1 cellular context compared by ENCODE assay signal in the genomic region with DNA sequence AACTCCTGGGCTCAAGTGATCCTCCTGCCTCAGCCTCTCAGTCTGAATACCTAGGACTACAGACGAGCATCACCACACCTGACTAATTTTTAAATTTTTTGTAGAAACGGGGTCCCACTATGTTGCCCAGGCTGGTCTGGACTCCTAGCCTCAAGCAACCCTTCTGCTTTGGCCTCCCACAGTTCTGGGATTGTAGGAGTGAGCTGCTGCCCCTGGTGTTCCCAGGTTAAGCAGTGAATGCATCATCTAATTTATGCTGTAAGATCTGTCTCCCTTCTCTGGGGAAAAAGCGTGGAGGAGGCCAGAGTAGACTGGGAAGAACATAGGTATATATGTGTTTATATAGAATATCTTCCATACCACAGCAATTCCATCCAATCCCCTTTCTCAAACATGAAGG.
TF ChIP-seq lines count a peak whose summit lies in the region.

No MANE protein-coding gene starts in this region.

TF ChIP-seq in K562, 482 proteins besides CTCF, POLR2A, EP300 and RAD21 (continued from another document):
- TF ChIP-seq, protein P1, sequence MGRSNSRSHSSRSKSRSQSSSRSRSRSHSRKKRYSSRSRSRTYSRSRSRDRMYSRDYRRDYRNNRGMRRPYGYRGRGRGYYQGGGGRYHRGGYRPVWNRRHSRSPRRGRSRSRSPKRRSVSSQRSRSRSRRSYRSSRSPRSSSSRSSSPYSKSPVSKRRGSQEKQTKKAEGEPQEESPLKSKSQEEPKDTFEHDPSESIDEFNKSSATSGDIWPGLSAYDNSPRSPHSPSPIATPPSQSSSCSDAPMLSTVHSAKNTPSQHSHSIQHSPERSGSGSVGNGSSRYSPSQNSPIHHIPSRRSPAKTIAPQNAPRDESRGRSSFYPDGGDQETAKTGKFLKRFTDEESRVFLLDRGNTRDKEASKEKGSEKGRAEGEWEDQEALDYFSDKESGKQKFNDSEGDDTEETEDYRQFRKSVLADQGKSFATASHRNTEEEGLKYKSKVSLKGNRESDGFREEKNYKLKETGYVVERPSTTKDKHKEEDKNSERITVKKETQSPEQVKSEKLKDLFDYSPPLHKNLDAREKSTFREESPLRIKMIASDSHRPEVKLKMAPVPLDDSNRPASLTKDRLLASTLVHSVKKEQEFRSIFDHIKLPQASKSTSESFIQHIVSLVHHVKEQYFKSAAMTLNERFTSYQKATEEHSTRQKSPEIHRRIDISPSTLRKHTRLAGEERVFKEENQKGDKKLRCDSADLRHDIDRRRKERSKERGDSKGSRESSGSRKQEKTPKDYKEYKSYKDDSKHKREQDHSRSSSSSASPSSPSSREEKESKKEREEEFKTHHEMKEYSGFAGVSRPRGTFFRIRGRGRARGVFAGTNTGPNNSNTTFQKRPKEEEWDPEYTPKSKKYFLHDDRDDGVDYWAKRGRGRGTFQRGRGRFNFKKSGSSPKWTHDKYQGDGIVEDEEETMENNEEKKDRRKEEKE (IDR thresholded peaks at IDR 0.05; ENCODE audit: borderline replicate concordance in 1 of 2, control insufficient read depth in 1 of 2, low read depth in 2 of 2, low read length in 1 of 2), result no peak
- TF ChIP-seq, protein P2, sequence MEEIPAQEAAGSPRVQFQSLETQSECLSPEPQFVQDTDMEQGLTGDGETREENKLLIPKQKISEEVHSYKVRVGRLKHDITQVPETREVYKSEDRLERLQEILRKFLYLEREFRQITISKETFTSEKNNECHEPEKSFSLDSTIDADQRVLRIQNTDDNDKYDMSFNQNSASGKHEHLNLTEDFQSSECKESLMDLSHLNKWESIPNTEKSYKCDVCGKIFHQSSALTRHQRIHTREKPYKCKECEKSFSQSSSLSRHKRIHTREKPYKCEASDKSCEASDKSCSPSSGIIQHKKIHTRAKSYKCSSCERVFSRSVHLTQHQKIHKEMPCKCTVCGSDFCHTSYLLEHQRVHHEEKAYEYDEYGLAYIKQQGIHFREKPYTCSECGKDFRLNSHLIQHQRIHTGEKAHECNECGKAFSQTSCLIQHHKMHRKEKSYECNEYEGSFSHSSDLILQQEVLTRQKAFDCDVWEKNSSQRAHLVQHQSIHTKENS (CRISPR knock-in tag; IDR thresholded peaks at IDR 0.05), result no peak
- TF ChIP-seq COPS2 (conservative IDR thresholded peaks at IDR 0.05), result no peak
- no peak for TF ChIP-seq XRCC4 (IDR thresholded peaks at IDR 0.05; ENCODE audit: extremely low read depth, insufficient read depth, insufficient read length)
- TF ChIP-seq NELFE (IDR thresholded peaks at IDR 0.05; ENCODE audit: insufficient read depth, insufficient read length), result no peak
